In genomic region chr1:229130028-229130668, GRCh38 we compare ENCODE assay signal across 1 cellular context.
TF ChIP-seq lines count a peak whose summit lies in the region.

No MANE protein-coding gene starts in this region.

TF ChIP-seq in HepG2, 621 proteins besides CTCF, POLR2A, EP300 and RAD21 (continued from another document and continues in another):
- TF ChIP-seq, protein P1, sequence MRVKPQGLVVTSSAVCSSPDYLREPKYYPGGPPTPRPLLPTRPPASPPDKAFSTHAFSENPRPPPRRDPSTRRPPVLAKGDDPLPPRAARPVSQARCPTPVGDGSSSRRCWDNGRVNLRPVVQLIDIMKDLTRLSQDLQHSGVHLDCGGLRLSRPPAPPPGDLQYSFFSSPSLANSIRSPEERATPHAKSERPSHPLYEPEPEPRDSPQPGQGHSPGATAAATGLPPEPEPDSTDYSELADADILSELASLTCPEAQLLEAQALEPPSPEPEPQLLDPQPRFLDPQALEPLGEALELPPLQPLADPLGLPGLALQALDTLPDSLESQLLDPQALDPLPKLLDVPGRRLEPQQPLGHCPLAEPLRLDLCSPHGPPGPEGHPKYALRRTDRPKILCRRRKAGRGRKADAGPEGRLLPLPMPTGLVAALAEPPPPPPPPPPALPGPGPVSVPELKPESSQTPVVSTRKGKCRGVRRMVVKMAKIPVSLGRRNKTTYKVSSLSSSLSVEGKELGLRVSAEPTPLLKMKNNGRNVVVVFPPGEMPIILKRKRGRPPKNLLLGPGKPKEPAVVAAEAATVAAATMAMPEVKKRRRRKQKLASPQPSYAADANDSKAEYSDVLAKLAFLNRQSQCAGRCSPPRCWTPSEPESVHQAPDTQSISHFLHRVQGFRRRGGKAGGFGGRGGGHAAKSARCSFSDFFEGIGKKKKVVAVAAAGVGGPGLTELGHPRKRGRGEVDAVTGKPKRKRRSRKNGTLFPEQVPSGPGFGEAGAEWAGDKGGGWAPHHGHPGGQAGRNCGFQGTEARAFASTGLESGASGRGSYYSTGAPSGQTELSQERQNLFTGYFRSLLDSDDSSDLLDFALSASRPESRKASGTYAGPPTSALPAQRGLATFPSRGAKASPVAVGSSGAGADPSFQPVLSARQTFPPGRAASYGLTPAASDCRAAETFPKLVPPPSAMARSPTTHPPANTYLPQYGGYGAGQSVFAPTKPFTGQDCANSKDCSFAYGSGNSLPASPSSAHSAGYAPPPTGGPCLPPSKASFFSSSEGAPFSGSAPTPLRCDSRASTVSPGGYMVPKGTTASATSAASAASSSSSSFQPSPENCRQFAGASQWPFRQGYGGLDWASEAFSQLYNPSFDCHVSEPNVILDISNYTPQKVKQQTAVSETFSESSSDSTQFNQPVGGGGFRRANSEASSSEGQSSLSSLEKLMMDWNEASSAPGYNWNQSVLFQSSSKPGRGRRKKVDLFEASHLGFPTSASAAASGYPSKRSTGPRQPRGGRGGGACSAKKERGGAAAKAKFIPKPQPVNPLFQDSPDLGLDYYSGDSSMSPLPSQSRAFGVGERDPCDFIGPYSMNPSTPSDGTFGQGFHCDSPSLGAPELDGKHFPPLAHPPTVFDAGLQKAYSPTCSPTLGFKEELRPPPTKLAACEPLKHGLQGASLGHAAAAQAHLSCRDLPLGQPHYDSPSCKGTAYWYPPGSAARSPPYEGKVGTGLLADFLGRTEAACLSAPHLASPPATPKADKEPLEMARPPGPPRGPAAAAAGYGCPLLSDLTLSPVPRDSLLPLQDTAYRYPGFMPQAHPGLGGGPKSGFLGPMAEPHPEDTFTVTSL (CRISPR knock-in tag; IDR thresholded peaks at IDR 0.05; ENCODE audit: borderline replicate concordance), result peak; percentile 29; the same call in 1 of the 2 replicates
- TF ChIP-seq SP1 (IDR thresholded peaks at IDR 0.05) (no peak), SP1 (CRISPR knock-in tag; IDR thresholded peaks at IDR 0.05) (peak; percentile 26; the same call in 1 of the 2 replicates), JUNB (CRISPR knock-in tag; IDR thresholded peaks at IDR 0.05; ENCODE audit: borderline replicate concordance) (no peak), ZNF282 (IDR thresholded peaks at IDR 0.05; ENCODE audit: partially characterized antibody) (no peak), ZZZ3 (CRISPR knock-in tag; IDR thresholded peaks at IDR 0.05; ENCODE audit: borderline replicate concordance) (no peak), ZFY (CRISPR knock-in tag; IDR thresholded peaks at IDR 0.05) (peak; percentile 57; the same call in 1 of the 2 replicates), SMAD1 (CRISPR knock-in tag; IDR thresholded peaks at IDR 0.05; ENCODE audit: borderline replicate concordance, low read depth) (no peak; the same call in 1 of the 2 replicates), ARHGAP35 (CRISPR knock-in tag; IDR thresholded peaks at IDR 0.05; ENCODE audit: borderline replicate concordance) (no peak; the same call in 1 of the 2 replicates), AHR (CRISPR knock-in tag; IDR thresholded peaks at IDR 0.05) (no peak), NBN (conservative IDR thresholded peaks at IDR 0.05) (no peak), HNF4A (CRISPR knock-in tag; IDR thresholded peaks at IDR 0.05) (peak; percentile 84), WIZ (CRISPR knock-in tag; IDR thresholded peaks at IDR 0.05) (0 out of 2 replicates have a peak, but pooled peaks have one; percentile 49), MTA3 (CRISPR knock-in tag; IDR thresholded peaks at IDR 0.05) (no peak), ZNF431 (CRISPR knock-in tag; IDR thresholded peaks at IDR 0.05; ENCODE audit: borderline replicate concordance, low read depth) (peak; percentile 73; the same call in 1 of the 2 replicates), HMGA1 (CRISPR knock-in tag; conservative IDR thresholded peaks at IDR 0.05) (no peak), ISL2 (CRISPR knock-in tag; IDR thresholded peaks at IDR 0.05) (peak; percentile 63; the same call in 1 of the 2 replicates), SRSF1 (optimal IDR thresholded peaks at IDR 0.05; ENCODE audit: low read depth, low read length) (no peak), HNRNPL (IDR thresholded peaks at IDR 0.05; ENCODE audit: low read depth, low read length) (peak; percentile 64), ZFP82 (CRISPR knock-in tag; IDR thresholded peaks at IDR 0.05; ENCODE audit: borderline replicate concordance) (no peak), MAF1 (CRISPR knock-in tag; IDR thresholded peaks at IDR 0.05; ENCODE audit: borderline replicate concordance) (no peak), CHD2 (IDR thresholded peaks at IDR 0.05; ENCODE audit: low read depth, low read length) (peak; percentile 50; the same call in 1 of the 2 replicates), TERF1 (CRISPR knock-in tag; IDR thresholded peaks at IDR 0.05) (0 out of 2 replicates have a peak, but pooled peaks have one; percentile 47), SMC3 (IDR thresholded peaks at IDR 0.05; ENCODE audit: low read length) (peak; percentile 39), SMARCE1 (IDR thresholded peaks at IDR 0.05; ENCODE audit: borderline replicate concordance) (no peak), NFRKB (IDR thresholded peaks at IDR 0.05) (no peak), IRF9 (CRISPR knock-in tag; IDR thresholded peaks at IDR 0.05; ENCODE audit: borderline replicate concordance) (no peak; the same call in 1 of the 2 replicates), XBP1 (CRISPR knock-in tag; IDR thresholded peaks at IDR 0.05) (no peak), ZNF234 (CRISPR knock-in tag; conservative IDR thresholded peaks at IDR 0.05) (no peak)
- TF ChIP-seq, protein P2, sequence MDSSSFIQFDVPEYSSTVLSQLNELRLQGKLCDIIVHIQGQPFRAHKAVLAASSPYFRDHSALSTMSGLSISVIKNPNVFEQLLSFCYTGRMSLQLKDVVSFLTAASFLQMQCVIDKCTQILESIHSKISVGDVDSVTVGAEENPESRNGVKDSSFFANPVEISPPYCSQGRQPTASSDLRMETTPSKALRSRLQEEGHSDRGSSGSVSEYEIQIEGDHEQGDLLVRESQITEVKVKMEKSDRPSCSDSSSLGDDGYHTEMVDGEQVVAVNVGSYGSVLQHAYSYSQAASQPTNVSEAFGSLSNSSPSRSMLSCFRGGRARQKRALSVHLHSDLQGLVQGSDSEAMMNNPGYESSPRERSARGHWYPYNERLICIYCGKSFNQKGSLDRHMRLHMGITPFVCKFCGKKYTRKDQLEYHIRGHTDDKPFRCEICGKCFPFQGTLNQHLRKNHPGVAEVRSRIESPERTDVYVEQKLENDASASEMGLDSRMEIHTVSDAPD (CRISPR knock-in tag; IDR thresholded peaks at IDR 0.05), result 0 out of 2 replicates have a peak, but pooled peaks have one; percentile 53
- TF ChIP-seq, protein P3, sequence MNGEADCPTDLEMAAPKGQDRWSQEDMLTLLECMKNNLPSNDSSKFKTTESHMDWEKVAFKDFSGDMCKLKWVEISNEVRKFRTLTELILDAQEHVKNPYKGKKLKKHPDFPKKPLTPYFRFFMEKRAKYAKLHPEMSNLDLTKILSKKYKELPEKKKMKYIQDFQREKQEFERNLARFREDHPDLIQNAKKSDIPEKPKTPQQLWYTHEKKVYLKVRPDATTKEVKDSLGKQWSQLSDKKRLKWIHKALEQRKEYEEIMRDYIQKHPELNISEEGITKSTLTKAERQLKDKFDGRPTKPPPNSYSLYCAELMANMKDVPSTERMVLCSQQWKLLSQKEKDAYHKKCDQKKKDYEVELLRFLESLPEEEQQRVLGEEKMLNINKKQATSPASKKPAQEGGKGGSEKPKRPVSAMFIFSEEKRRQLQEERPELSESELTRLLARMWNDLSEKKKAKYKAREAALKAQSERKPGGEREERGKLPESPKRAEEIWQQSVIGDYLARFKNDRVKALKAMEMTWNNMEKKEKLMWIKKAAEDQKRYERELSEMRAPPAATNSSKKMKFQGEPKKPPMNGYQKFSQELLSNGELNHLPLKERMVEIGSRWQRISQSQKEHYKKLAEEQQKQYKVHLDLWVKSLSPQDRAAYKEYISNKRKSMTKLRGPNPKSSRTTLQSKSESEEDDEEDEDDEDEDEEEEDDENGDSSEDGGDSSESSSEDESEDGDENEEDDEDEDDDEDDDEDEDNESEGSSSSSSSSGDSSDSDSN (CRISPR knock-in tag; IDR thresholded peaks at IDR 0.05), result peak; percentile 52; the same call in 1 of the 2 replicates
- TF ChIP-seq, protein P4, sequence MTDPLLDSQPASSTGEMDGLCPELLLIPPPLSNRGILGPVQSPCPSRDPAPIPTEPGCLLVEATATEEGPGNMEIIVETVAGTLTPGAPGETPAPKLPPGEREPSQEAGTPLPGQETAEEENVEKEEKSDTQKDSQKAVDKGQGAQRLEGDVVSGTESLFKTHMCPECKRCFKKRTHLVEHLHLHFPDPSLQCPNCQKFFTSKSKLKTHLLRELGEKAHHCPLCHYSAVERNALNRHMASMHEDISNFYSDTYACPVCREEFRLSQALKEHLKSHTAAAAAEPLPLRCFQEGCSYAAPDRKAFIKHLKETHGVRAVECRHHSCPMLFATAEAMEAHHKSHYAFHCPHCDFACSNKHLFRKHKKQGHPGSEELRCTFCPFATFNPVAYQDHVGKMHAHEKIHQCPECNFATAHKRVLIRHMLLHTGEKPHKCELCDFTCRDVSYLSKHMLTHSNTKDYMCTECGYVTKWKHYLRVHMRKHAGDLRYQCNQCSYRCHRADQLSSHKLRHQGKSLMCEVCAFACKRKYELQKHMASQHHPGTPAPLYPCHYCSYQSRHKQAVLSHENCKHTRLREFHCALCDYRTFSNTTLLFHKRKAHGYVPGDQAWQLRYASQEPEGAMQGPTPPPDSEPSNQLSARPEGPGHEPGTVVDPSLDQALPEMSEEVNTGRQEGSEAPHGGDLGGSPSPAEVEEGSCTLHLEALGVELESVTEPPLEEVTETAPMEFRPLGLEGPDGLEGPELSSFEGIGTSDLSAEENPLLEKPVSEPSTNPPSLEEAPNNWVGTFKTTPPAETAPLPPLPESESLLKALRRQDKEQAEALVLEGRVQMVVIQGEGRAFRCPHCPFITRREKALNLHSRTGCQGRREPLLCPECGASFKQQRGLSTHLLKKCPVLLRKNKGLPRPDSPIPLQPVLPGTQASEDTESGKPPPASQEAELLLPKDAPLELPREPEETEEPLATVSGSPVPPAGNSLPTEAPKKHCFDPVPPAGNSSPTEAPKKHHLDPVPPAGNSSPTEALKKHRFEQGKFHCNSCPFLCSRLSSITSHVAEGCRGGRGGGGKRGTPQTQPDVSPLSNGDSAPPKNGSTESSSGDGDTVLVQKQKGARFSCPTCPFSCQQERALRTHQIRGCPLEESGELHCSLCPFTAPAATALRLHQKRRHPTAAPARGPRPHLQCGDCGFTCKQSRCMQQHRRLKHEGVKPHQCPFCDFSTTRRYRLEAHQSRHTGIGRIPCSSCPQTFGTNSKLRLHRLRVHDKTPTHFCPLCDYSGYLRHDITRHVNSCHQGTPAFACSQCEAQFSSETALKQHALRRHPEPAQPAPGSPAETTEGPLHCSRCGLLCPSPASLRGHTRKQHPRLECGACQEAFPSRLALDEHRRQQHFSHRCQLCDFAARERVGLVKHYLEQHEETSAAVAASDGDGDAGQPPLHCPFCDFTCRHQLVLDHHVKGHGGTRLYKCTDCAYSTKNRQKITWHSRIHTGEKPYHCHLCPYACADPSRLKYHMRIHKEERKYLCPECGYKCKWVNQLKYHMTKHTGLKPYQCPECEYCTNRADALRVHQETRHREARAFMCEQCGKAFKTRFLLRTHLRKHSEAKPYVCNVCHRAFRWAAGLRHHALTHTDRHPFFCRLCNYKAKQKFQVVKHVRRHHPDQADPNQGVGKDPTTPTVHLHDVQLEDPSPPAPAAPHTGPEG (CRISPR knock-in tag; IDR thresholded peaks at IDR 0.05), result no peak
- TF ChIP-seq, protein P5, sequence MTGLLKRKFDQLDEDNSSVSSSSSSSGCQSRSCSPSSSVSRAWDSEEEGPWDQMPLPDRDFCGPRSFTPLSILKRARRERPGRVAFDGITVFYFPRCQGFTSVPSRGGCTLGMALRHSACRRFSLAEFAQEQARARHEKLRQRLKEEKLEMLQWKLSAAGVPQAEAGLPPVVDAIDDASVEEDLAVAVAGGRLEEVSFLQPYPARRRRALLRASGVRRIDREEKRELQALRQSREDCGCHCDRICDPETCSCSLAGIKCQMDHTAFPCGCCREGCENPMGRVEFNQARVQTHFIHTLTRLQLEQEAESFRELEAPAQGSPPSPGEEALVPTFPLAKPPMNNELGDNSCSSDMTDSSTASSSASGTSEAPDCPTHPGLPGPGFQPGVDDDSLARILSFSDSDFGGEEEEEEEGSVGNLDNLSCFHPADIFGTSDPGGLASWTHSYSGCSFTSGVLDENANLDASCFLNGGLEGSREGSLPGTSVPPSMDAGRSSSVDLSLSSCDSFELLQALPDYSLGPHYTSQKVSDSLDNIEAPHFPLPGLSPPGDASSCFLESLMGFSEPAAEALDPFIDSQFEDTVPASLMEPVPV (CRISPR knock-in tag; IDR thresholded peaks at IDR 0.05), result no peak
- TF ChIP-seq, protein P6, sequence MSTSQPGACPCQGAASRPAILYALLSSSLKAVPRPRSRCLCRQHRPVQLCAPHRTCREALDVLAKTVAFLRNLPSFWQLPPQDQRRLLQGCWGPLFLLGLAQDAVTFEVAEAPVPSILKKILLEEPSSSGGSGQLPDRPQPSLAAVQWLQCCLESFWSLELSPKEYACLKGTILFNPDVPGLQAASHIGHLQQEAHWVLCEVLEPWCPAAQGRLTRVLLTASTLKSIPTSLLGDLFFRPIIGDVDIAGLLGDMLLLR (CRISPR knock-in tag; IDR thresholded peaks at IDR 0.05), result 0 out of 2 replicates have a peak, but pooled peaks have one; percentile 44
- TF ChIP-seq, protein P7, sequence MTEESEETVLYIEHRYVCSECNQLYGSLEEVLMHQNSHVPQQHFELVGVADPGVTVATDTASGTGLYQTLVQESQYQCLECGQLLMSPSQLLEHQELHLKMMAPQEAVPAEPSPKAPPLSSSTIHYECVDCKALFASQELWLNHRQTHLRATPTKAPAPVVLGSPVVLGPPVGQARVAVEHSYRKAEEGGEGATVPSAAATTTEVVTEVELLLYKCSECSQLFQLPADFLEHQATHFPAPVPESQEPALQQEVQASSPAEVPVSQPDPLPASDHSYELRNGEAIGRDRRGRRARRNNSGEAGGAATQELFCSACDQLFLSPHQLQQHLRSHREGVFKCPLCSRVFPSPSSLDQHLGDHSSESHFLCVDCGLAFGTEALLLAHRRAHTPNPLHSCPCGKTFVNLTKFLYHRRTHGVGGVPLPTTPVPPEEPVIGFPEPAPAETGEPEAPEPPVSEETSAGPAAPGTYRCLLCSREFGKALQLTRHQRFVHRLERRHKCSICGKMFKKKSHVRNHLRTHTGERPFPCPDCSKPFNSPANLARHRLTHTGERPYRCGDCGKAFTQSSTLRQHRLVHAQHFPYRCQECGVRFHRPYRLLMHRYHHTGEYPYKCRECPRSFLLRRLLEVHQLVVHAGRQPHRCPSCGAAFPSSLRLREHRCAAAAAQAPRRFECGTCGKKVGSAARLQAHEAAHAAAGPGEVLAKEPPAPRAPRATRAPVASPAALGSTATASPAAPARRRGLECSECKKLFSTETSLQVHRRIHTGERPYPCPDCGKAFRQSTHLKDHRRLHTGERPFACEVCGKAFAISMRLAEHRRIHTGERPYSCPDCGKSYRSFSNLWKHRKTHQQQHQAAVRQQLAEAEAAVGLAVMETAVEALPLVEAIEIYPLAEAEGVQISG (CRISPR knock-in tag; IDR thresholded peaks at IDR 0.05), result peak; percentile 76
